Comparison of ENCODE assay signal across 8 cellular contexts in genomic region chr12:116697305-116698130, GRCh38. TPM values are rescaled to one million over a fixed set of nuclear protein-coding genes. Genes with fewer than 3 reads are reported as not detected.
DNase-seq lines count a peak whose midpoint lies in the region; ATAC-seq, FAIRE-seq and TF ChIP-seq lines count a peak whose summit lies in the region.

No MANE protein-coding gene starts in this region.

- peak; percentile 71 to 80 (median 77) for TF ChIP-seq CTCF in K562 (IDR thresholded peaks at IDR 0.05 in 2 of 3, conservative IDR thresholded peaks at IDR 0.05 in 1 of 3; ENCODE audit: insufficient read depth in 2 of 3, low read depth in 1 of 3, low read length in 3 of 3)
- TF ChIP-seq CTCF in mucosa of descending colon (IDR thresholded peaks at IDR 0.05), result no peak

- no peak overlapping the region for H3K4me2 ChIP-seq in K562 (ENCODE audit: insufficient read depth, low read length)

- peak; percentile 63 to 81 for TF ChIP-seq RAD21 in K562 (CRISPR knock-in tag; conservative IDR thresholded peaks at IDR 0.05 in 1 of 2, IDR thresholded peaks at IDR 0.05 in 1 of 2)

- POLR2A ChIA-PET in K562 (lab: Yijun Ruan, JAX), result interaction anchor here (0.5 to 1.1 kb wide), 4 partner anchors 11 to 669 kb away, joined by 3 read pairs; no protein-coding TSS in a partner anchor

- peaks cover 35 to 42% of the 10 kb centered on the region in 2 experiments for H3K27me3 ChIP-seq in K562 (ENCODE audit: control insufficient read depth in 2 of 2, insufficient read depth in 2 of 2, low read length in 2 of 2)

- no peak for TF ChIP-seq EP300 in K562 (IDR thresholded peaks at IDR 0.05; ENCODE audit: low read length)

- WGBS in K562 (ENCODE audit: insufficient coverage, low coverage, missing lambda C conversion rate), result 27% methylated on average over 15 of the region's 18 CpGs

- TF ChIP-seq POLR2A in K562 (conservative IDR thresholded peaks at IDR 0.05), result no peak

- H3K9me1 ChIP-seq in K562 (ENCODE audit: control insufficient read depth, insufficient read depth, low read length), result no peaks in the 10 kb centered on the region

- no peaks in the 10 kb centered on the region for H3K79me2 ChIP-seq in K562 (ENCODE audit: control insufficient read depth, insufficient read depth, low read length)

- no peaks in the 10 kb centered on the region for H3K36me3 ChIP-seq in K562 (ENCODE audit: control insufficient read depth, insufficient read depth, low read length)
- no peaks in the 10 kb centered on the region for H3K36me3 ChIP-seq in mucosa of descending colon (ENCODE audit: low read depth)

- peaks cover 0 to 7% of the 10 kb centered on the region in 2 experiments; a peak in 1 of 5 replicates for H3K4me1 ChIP-seq in K562 (replicated peaks in 1 of 2; ENCODE audit: control insufficient read depth in 2 of 2, insufficient read depth in 2 of 2, low read length in 2 of 2)
- peaks cover 15% of the 10 kb centered on the region for H3K4me1 ChIP-seq in mucosa of descending colon (ENCODE audit: low read depth)

- H3K27ac ChIP-seq in K562 (ENCODE audit: extremely low read depth, low read depth, low read length), result no peak overlapping the region

- in situ Hi-C loops in K562 (cut with MboI), result loop anchor here (25.0 kb wide), 1 partner anchor 710 kb away; no protein-coding TSS in a partner anchor

- peak; percentile 75 for FAIRE-seq in K562 (lab: Jason Lieb, UNC)

- no TSS peak for BruUV-seq in K562 (replicated peaks; lab: Mats Ljungman, UMichigan)

- H3K4me3 ChIP-seq in K562 (no peak overlapping the region), mucosa of descending colon (no peak overlapping the region)

- peak; percentile 13 for DNase-seq in NCI-H1436 (lab: John Stamatoyannopoulos, UW)
- DNase-seq in NCI-H1436 treated with DMSO at 0.1 percent for 48 hours (lab: John Stamatoyannopoulos, UW), result no peak
- peak; percentile 12 to 31 for DNase-seq in NCI-H1930 (lab: John Stamatoyannopoulos, UW)
- peak; percentile 48 to 73 (median 60) for DNase-seq in K562 (ENCODE audit: extremely low read depth in 1 of 4, low spot score in 3 of 4)
- DNase-seq in mucosa of descending colon, result peak in 1 of 3 donors; percentile 37

- CTCF ChIA-PET in K562 (lab: Yijun Ruan, JAX; ENCODE audit: low intra/inter-chr PET ratio), result interaction anchor here (0.6 to 1.2 kb wide), 4 partner anchors 23 to 699 kb away, joined by 3 to 6 read pairs (median 4); no protein-coding TSS in a partner anchor

- H3K9me3 ChIP-seq in K562 (replicated peaks; ENCODE audit: control insufficient read depth, insufficient read depth, low read depth, low read length) (no peaks in the 10 kb centered on the region), mucosa of descending colon (no peaks in the 10 kb centered on the region)

- no peak overlapping the region for H2AFZ ChIP-seq in K562 (ENCODE audit: low read depth, low read length)

- ATAC-seq in K562 (peak; percentile 97), mucosa of descending colon (peak; percentile 62), GM18868 (IDR thresholded peaks at IDR 0.05; ENCODE audit: unreplicated experiment) (no peak), GM21447 (IDR thresholded peaks at IDR 0.05; ENCODE audit: unreplicated experiment) (no peak), GM19455 (IDR thresholded peaks at IDR 0.05; ENCODE audit: unreplicated experiment) (no peak)

- intact Hi-C loops in K562 (cut with micrococcal nuclease), result loop anchor here (5.0 kb wide), 1 partner anchor 750 kb away; no protein-coding TSS in a partner anchor
- intact Hi-C loops in mucosa of descending colon (cut with DNase I, micrococcal nuclease), result no loop called here

- peaks cover 4% of the 10 kb centered on the region; the same call in 1 of the 2 replicates for H4K20me1 ChIP-seq in K562 (replicated peaks; ENCODE audit: control insufficient read depth, insufficient read depth, low read length)

- no peak overlapping the region for H3K9ac ChIP-seq in K562 (ENCODE audit: insufficient read depth in 1 of 2, low read depth in 2 of 2, low read length in 2 of 2)

TF ChIP-seq in K562, 482 proteins besides CTCF, POLR2A, EP300 and RAD21 (continues in another document):
- no peak for TF ChIP-seq PCBP1 (IDR thresholded peaks at IDR 0.05; ENCODE audit: low read depth, low read length, poor library complexity, severe bottlenecking)
- no peak for TF ChIP-seq ZSCAN29 (IDR thresholded peaks at IDR 0.05)
- no peak for TF ChIP-seq ZFP1 (CRISPR knock-in tag; IDR thresholded peaks at IDR 0.05)
- peak; percentile 48; the same call in 1 of the 2 replicates for TF ChIP-seq DEAF1 (CRISPR knock-in tag; IDR thresholded peaks at IDR 0.05)
- TF ChIP-seq ATF2 (CRISPR knock-in tag; IDR thresholded peaks at IDR 0.05), result no peak
- no peak for TF ChIP-seq ZNF311 (CRISPR knock-in tag; IDR thresholded peaks at IDR 0.05)
- TF ChIP-seq USF1 (CRISPR knock-in tag; IDR thresholded peaks at IDR 0.05), result no peak
- TF ChIP-seq NFYB (IDR thresholded peaks at IDR 0.05; ENCODE audit: extremely low read depth, insufficient read length), result no peak

RNA-seq across cellular contexts. Expression of gene SPRING1, which starts 40.4 kb away (rescaled TPM):
- 6.1 and 6.6 TPM in 2 replicates for total RNA-seq in K562 (2011; cell fraction: chromatin; rRNA removed; ENCODE audit: low replicate concordance)
- 5.5 and 5.7 TPM in 2 replicates for total RNA-seq in K562 (2011; cell fraction: nucleolus; rRNA removed)
- total RNA-seq in K562 (2011; cell fraction: nucleoplasm; rRNA removed), result 6.2 and 9.8 TPM in 2 replicates
- total RNA-seq in K562 (2014; rRNA removed) (11.9 and 15.2 TPM in 2 replicates), K562 (2014; rRNA removed; fragmentation: Illumina TruSeq; extraction: Trizol) (7.0 and 7.9 TPM in 2 replicates), K562 (2015; rRNA removed; fragmentation: Illumina TruSeq; extraction: Trizol) (8.8 and 8.9 TPM in 2 replicates), K562 (2021) (19.1 and 20.0 TPM in 2 replicates), mucosa of descending colon (10 to 100 TPM; 32.2 to 53.7 (median 53.6) TPM)
- polyA plus RNA-seq in K562 (2011; rRNA removed) (8.0 TPM in 2 replicates), K562 (2014; fragmentation: Illumina TruSeq; extraction: Trizol) (8.0 and 11.1 TPM in 2 replicates), K562 (2014; fragmentation: Nextera tagmentation; extraction: Ambion mirVana) (1 to 10 TPM; 1.1 to 1.9 TPM), K562 (2014; rRNA removed) (6.3 and 9.1 TPM in 2 replicates)
- 8.2 and 11.5 TPM in 2 replicates for polyA plus RNA-seq in K562 (2011; cell fraction: cytosol; rRNA removed)
- 4.8 and 6.7 TPM in 2 replicates for polyA plus RNA-seq in K562 (2011; cell fraction: nucleus; rRNA removed)
- 9.2 and 17.4 TPM in 2 replicates for polyA plus RNA-seq in K562 (2012)
- 11.1 and 11.8 TPM in 2 replicates for polyA minus RNA-seq in K562 (2011; rRNA and poly(A)+ RNA removed)
- polyA minus RNA-seq in K562 (2011; cell fraction: cytosol; rRNA and poly(A)+ RNA removed), result 6.8 and 7.4 TPM in 2 replicates
- 3.2 and 3.8 TPM in 2 replicates for polyA minus RNA-seq in K562 (2011; cell fraction: nucleus; rRNA and poly(A)+ RNA removed)

RNA-seq across cellular contexts. Expression of gene RNFT2, which starts 40.6 kb away (rescaled TPM):
- total RNA-seq in K562 (2011; cell fraction: chromatin; rRNA removed; ENCODE audit: low replicate concordance), result 16.0 and 21.8 TPM in 2 replicates
- total RNA-seq in K562 (2011; cell fraction: nucleolus; rRNA removed), result 12.7 and 13.2 TPM in 2 replicates
- total RNA-seq in K562 (2011; cell fraction: nucleoplasm; rRNA removed), result 18.5 and 28.9 TPM in 2 replicates
- total RNA-seq in K562 (2014; rRNA removed) (7.9 and 9.8 TPM in 2 replicates), K562 (2014; rRNA removed; fragmentation: Illumina TruSeq; extraction: Trizol) (9.5 and 10.5 TPM in 2 replicates), K562 (2015; rRNA removed; fragmentation: Illumina TruSeq; extraction: Trizol) (11.3 and 12.0 TPM in 2 replicates), K562 (2021) (23.5 and 26.3 TPM in 2 replicates), mucosa of descending colon (1 to 10 TPM; 2.0 to 3.7 (median 2.1) TPM)
- polyA plus RNA-seq in K562 (2011; rRNA removed) (8.5 and 14.1 TPM in 2 replicates), K562 (2014; fragmentation: Illumina TruSeq; extraction: Trizol) (3.5 and 3.6 TPM in 2 replicates), K562 (2014; fragmentation: Nextera tagmentation; extraction: Ambion mirVana) (10 to 100 TPM in 1 of 2 experiments, 1 to 10 TPM in 1; 7.1 to 17.3 TPM), K562 (2014; rRNA removed) (10.0 and 11.9 TPM in 2 replicates)
- polyA plus RNA-seq in K562 (2011; cell fraction: cytosol; rRNA removed), result 10.0 and 12.1 TPM in 2 replicates
- 7.1 and 7.3 TPM in 2 replicates for polyA plus RNA-seq in K562 (2011; cell fraction: nucleus; rRNA removed)
- 8.7 and 9.8 TPM in 2 replicates for polyA plus RNA-seq in K562 (2012)
- 21.2 TPM in 2 replicates for polyA minus RNA-seq in K562 (2011; rRNA and poly(A)+ RNA removed)
- polyA minus RNA-seq in K562 (2011; cell fraction: cytosol; rRNA and poly(A)+ RNA removed), result 14.4 and 15.7 TPM in 2 replicates
- 1.8 and 3.7 TPM in 2 replicates for polyA minus RNA-seq in K562 (2011; cell fraction: nucleus; rRNA and poly(A)+ RNA removed)

Comparison
In these comparisons a context has a peak if more than half of its experiments do, and no peak if none do; other contexts are left out.
1. ATAC-seq: peak in K562 (single experiment) and mucosa of descending colon (single experiment); none in GM18868 (single experiment), GM21447 (single experiment) and GM19455 (single experiment).